ENCODE assay signal across 24 cellular contexts in the genomic region with DNA sequence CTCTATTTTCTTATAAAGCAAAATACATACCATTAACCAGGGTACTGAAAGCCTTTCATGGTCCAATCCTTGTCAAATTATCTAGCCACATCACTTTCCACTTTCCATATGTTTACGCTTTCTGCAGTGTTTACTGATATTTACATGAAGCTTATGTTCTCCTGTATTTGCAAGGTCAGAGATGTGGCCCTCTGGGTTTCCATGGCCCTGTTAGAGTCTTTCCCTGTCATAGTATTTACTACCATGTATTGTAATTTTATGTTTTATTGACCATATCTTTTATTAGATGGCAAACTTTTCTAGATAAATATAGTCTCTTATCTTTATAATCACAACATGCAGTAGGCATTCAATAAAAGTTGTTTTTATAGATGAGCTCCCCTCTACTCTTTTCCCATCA.
"Had no signal": no experiment of that assay in that cellular context is flagged by ENCODE, and none has a peak within 500 bp of the region (broad histone marks: within the 10 kb centered on the region; RNA-seq: fewer than 3 reads in every experiment).

No MANE protein-coding gene starts in this region.

- H3K27me3 ChIP-seq: breast epithelium, SJSA1 had no signal

- H3K27ac Mint-ChIP-seq: activated B cell treated with CpG ODN at 0.5 μM for 24 hours; activated CD4-positive, alpha-beta T cell treated with anti-CD3 and anti-CD28 coated beads, Interleukin-2, amount 10 ng/mL, durations not matched to agents 24 days and 14 days; activated CD8-positive, alpha-beta memory T cell treated with anti-CD3 and anti-CD28 coated beads, Interleukin-2, amount 10 ng/mL, durations not matched to agents 7 days and 5 days; activated naive CD4-positive, alpha-beta T cell treated with anti-CD3 and anti-CD28 coated beads, Interleukin-2, amount 50 U/mL, for 24 hours; activated T-cell treated with anti-CD3 and anti-CD28 coated beads, Interleukin-2, amount 50 U/mL, for 24 hours; activated T-helper 1 cell treated with anti-CD3 and anti-CD28 coated beads, Interleukin-12 subunit alpha, Interleukin-12 subunit beta, Interleukin-2, Interleukin-4 antibody, amounts not matched to agents 30 ng/mL and 10 ng/mL and 1 ng/mL, durations not matched to agents 14 hours and 24 hours and 36 hours; T-helper 1 cell treated with Interleukin-12 subunit alpha and Interleukin-12 subunit beta and Interleukin-4 antibody, amounts not matched to agents 30 μg/mL and 1 μg/mL, for 36 hours had no signal

- H3K36me3 Mint-ChIP-seq: activated CD8-positive, alpha-beta memory T cell treated with anti-CD3 and anti-CD28 coated beads, Interleukin-2, amount 10 ng/mL, durations not matched to agents 7 days and 5 days had no signal

- H3K4me3 Mint-ChIP-seq: activated B cell treated with CpG ODN at 0.5 μM for 24 hours; activated CD4-positive, alpha-beta T cell treated with anti-CD3 and anti-CD28 coated beads, Interleukin-2, amount 10 ng/mL, durations not matched to agents 24 days and 14 days; activated CD8-positive, alpha-beta memory T cell treated with anti-CD3 and anti-CD28 coated beads, Interleukin-2, amount 10 ng/mL, durations not matched to agents 7 days and 5 days; activated naive CD4-positive, alpha-beta T cell treated with anti-CD3 and anti-CD28 coated beads, Interleukin-2, amount 50 U/mL, for 24 hours; activated T-cell treated with anti-CD3 and anti-CD28 coated beads, Interleukin-2, amount 50 U/mL, for 24 hours; activated T-helper 1 cell treated with anti-CD3 and anti-CD28 coated beads, Interleukin-12 subunit alpha, Interleukin-12 subunit beta, Interleukin-2, Interleukin-4 antibody, amounts not matched to agents 30 ng/mL and 10 ng/mL and 1 ng/mL, durations not matched to agents 14 hours and 24 hours and 36 hours; T-helper 1 cell treated with Interleukin-12 subunit alpha and Interleukin-12 subunit beta and Interleukin-4 antibody, amounts not matched to agents 30 μg/mL and 1 μg/mL, for 36 hours had no signal

- ATAC-seq: activated CD8-positive, alpha-beta memory T cell treated with anti-CD3 and anti-CD28 coated beads, Interleukin-2, amount 10 ng/mL, durations not matched to agents 7 days and 5 days; PC-3 had no signal

- H3K36me3 ChIP-seq: breast epithelium, SJSA1 had no signal

- DNase-seq: activated B cell treated with CpG ODN at 0.5 μM for 24 hours; activated CD4-positive, alpha-beta T cell treated with anti-CD3 and anti-CD28 coated beads for 1 hour; activated CD4-positive, alpha-beta T cell treated with anti-CD3 and anti-CD28 coated beads, Interleukin-2, amount 10 ng/mL, durations not matched to agents 24 days and 14 days; activated CD4-positive, alpha-beta T cell treated with anti-CD3 and anti-CD28 coated beads, Interleukin-2, amount 50 U/mL, for 48 hours; activated CD8-positive, alpha-beta memory T cell treated with anti-CD3 and anti-CD28 coated beads, Interleukin-2, amount 10 ng/mL, durations not matched to agents 7 days and 5 days; activated effector memory CD4-positive, alpha-beta T cell treated with Interleukin-2 at 50 U/mL for 16 hours; activated naive CD4-positive, alpha-beta T cell; activated T-cell treated with anti-CD3 and anti-CD28 coated beads, Interleukin-2, amount 50 U/mL, for 24 hours; aorta; central memory CD4-positive, alpha-beta T cell; MM.1S; NCI-H1105; NCI-H1436 treated with DMSO at 0.1 percent for 48 hours; NCI-H187; NCI-H2081; NCI-H446; NCI-H524; PC-3; SHP77 had no signal

- H3K4me3 ChIP-seq: breast epithelium, SJSA1 had no signal

- H3K4me1 ChIP-seq: breast epithelium, SJSA1 had no signal

- H3K27ac ChIP-seq: SJSA1 had no signal

- H3K9me3 Mint-ChIP-seq: activated B cell treated with CpG ODN at 0.5 μM for 24 hours; activated CD4-positive, alpha-beta T cell treated with anti-CD3 and anti-CD28 coated beads, Interleukin-2, amount 10 ng/mL, durations not matched to agents 24 days and 14 days; activated T-cell treated with anti-CD3 and anti-CD28 coated beads, Interleukin-2, amount 50 U/mL, for 24 hours; activated T-helper 1 cell treated with anti-CD3 and anti-CD28 coated beads, Interleukin-12 subunit alpha, Interleukin-12 subunit beta, Interleukin-2, Interleukin-4 antibody, amounts not matched to agents 30 ng/mL and 10 ng/mL and 1 ng/mL, durations not matched to agents 14 hours and 24 hours and 36 hours had no signal

- H3K4me1 Mint-ChIP-seq: activated CD4-positive, alpha-beta T cell treated with anti-CD3 and anti-CD28 coated beads, Interleukin-2, amount 10 ng/mL, durations not matched to agents 24 days and 14 days; activated CD8-positive, alpha-beta memory T cell treated with anti-CD3 and anti-CD28 coated beads, Interleukin-2, amount 10 ng/mL, durations not matched to agents 7 days and 5 days; activated naive CD4-positive, alpha-beta T cell treated with anti-CD3 and anti-CD28 coated beads, Interleukin-2, amount 50 U/mL, for 24 hours had no signal
